Comparison of ENCODE assay signal across 1 cellular context in the genomic region with DNA sequence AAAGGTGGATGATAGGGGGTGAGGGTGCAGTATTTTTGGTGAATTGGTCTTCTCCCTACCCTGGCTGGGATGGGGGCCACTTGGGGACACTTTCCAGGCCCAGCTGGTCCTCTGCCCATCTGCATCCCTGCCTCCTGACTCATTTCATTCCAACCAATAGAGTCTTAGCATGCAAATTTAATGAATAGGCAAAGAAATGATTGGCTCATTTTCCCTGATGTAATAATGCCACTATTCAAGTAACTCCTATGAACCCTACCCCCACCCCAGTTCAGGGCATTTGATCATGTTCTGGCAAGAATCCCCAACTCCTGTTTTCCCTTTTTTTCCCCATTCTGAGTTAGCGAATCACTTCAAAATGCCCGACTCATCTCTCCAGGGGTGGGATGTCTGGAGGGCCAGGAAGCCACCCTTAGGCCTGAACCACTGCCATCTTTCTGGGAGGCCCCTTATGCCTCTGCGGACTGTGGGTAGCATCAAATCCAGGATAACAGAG.
A peak's percentile ranks its signal among the peaks of the same experiment; 100 is the strongest.
TF ChIP-seq lines count a peak whose summit lies in the region.

No MANE protein-coding gene starts in this region.

TF ChIP-seq in H1, 55 proteins besides CTCF, POLR2A, EP300 and RAD21 (continued from another document):
- TF ChIP-seq, protein P1, sequence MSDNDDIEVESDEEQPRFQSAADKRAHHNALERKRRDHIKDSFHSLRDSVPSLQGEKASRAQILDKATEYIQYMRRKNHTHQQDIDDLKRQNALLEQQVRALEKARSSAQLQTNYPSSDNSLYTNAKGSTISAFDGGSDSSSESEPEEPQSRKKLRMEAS (IDR thresholded peaks at IDR 0.05) = no peak
- TF ChIP-seq ASH2L (IDR thresholded peaks at IDR 0.05; ENCODE audit: low read length) = peak; percentile 41
- TF ChIP-seq, protein P2, sequence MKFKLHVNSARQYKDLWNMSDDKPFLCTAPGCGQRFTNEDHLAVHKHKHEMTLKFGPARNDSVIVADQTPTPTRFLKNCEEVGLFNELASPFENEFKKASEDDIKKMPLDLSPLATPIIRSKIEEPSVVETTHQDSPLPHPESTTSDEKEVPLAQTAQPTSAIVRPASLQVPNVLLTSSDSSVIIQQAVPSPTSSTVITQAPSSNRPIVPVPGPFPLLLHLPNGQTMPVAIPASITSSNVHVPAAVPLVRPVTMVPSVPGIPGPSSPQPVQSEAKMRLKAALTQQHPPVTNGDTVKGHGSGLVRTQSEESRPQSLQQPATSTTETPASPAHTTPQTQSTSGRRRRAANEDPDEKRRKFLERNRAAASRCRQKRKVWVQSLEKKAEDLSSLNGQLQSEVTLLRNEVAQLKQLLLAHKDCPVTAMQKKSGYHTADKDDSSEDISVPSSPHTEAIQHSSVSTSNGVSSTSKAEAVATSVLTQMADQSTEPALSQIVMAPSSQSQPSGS (IDR thresholded peaks at IDR 0.05; ENCODE audit: low read length) = no peak
- TF ChIP-seq, protein P3, sequence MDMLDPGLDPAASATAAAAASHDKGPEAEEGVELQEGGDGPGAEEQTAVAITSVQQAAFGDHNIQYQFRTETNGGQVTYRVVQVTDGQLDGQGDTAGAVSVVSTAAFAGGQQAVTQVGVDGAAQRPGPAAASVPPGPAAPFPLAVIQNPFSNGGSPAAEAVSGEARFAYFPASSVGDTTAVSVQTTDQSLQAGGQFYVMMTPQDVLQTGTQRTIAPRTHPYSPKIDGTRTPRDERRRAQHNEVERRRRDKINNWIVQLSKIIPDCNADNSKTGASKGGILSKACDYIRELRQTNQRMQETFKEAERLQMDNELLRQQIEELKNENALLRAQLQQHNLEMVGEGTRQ (IDR thresholded peaks at IDR 0.05; ENCODE audit: low read length) = no peak
- no peak for TF ChIP-seq RXRA (IDR thresholded peaks at IDR 0.05; ENCODE audit: insufficient read depth, low read depth, low read length)
- TF ChIP-seq SIX5 (IDR thresholded peaks at IDR 0.05; ENCODE audit: low read depth, low read length) = no peak
- TF ChIP-seq CHD2 (IDR thresholded peaks at IDR 0.05; ENCODE audit: low read length) = peak; percentile 33; the same call in 1 of the 2 replicates
- no peak for TF ChIP-seq SIN3A (conservative IDR thresholded peaks at IDR 0.05 in 1 of 2, IDR thresholded peaks at IDR 0.05 in 1 of 2; ENCODE audit: low read depth in 1 of 2, low read length in 2 of 2)
- TF ChIP-seq, protein P4, sequence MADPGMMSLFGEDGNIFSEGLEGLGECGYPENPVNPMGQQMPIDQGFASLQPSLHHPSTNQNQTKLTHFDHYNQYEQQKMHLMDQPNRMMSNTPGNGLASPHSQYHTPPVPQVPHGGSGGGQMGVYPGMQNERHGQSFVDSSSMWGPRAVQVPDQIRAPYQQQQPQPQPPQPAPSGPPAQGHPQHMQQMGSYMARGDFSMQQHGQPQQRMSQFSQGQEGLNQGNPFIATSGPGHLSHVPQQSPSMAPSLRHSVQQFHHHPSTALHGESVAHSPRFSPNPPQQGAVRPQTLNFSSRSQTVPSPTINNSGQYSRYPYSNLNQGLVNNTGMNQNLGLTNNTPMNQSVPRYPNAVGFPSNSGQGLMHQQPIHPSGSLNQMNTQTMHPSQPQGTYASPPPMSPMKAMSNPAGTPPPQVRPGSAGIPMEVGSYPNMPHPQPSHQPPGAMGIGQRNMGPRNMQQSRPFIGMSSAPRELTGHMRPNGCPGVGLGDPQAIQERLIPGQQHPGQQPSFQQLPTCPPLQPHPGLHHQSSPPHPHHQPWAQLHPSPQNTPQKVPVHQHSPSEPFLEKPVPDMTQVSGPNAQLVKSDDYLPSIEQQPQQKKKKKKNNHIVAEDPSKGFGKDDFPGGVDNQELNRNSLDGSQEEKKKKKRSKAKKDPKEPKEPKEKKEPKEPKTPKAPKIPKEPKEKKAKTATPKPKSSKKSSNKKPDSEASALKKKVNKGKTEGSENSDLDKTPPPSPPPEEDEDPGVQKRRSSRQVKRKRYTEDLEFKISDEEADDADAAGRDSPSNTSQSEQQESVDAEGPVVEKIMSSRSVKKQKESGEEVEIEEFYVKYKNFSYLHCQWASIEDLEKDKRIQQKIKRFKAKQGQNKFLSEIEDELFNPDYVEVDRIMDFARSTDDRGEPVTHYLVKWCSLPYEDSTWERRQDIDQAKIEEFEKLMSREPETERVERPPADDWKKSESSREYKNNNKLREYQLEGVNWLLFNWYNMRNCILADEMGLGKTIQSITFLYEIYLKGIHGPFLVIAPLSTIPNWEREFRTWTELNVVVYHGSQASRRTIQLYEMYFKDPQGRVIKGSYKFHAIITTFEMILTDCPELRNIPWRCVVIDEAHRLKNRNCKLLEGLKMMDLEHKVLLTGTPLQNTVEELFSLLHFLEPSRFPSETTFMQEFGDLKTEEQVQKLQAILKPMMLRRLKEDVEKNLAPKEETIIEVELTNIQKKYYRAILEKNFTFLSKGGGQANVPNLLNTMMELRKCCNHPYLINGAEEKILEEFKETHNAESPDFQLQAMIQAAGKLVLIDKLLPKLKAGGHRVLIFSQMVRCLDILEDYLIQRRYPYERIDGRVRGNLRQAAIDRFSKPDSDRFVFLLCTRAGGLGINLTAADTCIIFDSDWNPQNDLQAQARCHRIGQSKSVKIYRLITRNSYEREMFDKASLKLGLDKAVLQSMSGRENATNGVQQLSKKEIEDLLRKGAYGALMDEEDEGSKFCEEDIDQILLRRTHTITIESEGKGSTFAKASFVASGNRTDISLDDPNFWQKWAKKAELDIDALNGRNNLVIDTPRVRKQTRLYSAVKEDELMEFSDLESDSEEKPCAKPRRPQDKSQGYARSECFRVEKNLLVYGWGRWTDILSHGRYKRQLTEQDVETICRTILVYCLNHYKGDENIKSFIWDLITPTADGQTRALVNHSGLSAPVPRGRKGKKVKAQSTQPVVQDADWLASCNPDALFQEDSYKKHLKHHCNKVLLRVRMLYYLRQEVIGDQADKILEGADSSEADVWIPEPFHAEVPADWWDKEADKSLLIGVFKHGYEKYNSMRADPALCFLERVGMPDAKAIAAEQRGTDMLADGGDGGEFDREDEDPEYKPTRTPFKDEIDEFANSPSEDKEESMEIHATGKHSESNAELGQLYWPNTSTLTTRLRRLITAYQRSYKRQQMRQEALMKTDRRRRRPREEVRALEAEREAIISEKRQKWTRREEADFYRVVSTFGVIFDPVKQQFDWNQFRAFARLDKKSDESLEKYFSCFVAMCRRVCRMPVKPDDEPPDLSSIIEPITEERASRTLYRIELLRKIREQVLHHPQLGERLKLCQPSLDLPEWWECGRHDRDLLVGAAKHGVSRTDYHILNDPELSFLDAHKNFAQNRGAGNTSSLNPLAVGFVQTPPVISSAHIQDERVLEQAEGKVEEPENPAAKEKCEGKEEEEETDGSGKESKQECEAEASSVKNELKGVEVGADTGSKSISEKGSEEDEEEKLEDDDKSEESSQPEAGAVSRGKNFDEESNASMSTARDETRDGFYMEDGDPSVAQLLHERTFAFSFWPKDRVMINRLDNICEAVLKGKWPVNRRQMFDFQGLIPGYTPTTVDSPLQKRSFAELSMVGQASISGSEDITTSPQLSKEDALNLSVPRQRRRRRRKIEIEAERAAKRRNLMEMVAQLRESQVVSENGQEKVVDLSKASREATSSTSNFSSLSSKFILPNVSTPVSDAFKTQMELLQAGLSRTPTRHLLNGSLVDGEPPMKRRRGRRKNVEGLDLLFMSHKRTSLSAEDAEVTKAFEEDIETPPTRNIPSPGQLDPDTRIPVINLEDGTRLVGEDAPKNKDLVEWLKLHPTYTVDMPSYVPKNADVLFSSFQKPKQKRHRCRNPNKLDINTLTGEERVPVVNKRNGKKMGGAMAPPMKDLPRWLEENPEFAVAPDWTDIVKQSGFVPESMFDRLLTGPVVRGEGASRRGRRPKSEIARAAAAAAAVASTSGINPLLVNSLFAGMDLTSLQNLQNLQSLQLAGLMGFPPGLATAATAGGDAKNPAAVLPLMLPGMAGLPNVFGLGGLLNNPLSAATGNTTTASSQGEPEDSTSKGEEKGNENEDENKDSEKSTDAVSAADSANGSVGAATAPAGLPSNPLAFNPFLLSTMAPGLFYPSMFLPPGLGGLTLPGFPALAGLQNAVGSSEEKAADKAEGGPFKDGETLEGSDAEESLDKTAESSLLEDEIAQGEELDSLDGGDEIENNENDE (IDR thresholded peaks at IDR 0.05; ENCODE audit: insufficient replicate concordance, low read length) = no peak
- peak; percentile 89 for TF ChIP-seq CEBPB (IDR thresholded peaks at IDR 0.05; ENCODE audit: low read depth, low read length)
- TF ChIP-seq JUND (IDR thresholded peaks at IDR 0.05; ENCODE audit: low read length) = peak; percentile 60; the same call in 1 of the 2 replicates
- no peak for TF ChIP-seq MAFK (IDR thresholded peaks at IDR 0.05; ENCODE audit: low read depth, low read length)
